12 cellular contexts compared by ENCODE assay signal in genomic region chr3:36362973-36363372, GRCh38. TPM values are rescaled to one million over a fixed set of nuclear protein-coding genes. Genes with fewer than 3 reads are reported as not detected.
A peak's percentile ranks its signal among the peaks of the same experiment; 100 is the strongest.
DNase-seq lines count a peak whose midpoint lies in the region; ATAC-seq, FAIRE-seq and TF ChIP-seq lines count a peak whose summit lies in the region.
"Had no signal": no experiment of that assay in that cellular context is flagged by ENCODE, and none has a peak within 500 bp of the region (broad histone marks: within the 10 kb centered on the region; RNA-seq: fewer than 3 reads in every experiment).

No MANE protein-coding gene starts in this region.

- no peak for TF ChIP-seq CTCF in cardiac fibroblast (IDR thresholded peaks at IDR 0.05; ENCODE audit: low read depth, low read length)
- no peak for TF ChIP-seq CTCF in HepG2 (CRISPR knock-in tag; IDR thresholded peaks at IDR 0.05)

- no peak for FAIRE-seq in HepG2 (lab: Jason Lieb, UNC)
- FAIRE-seq: endometrium had no signal

- in situ Hi-C loops in HepG2 (cut with HindIII; ENCODE audit: extremely low pct_ligation_motif_present, low pct_unique_long_range_greater_than_20kb) = no loop called here

- H3K4me1 ChIP-seq in HepG2 (ENCODE audit: insufficient read depth, low read length) = 0 out of 2 replicates have a peak, but pooled peaks cover 12% of the 10 kb centered on the region
- no peaks in the 10 kb centered on the region for H3K4me1 ChIP-seq in naive thymus-derived CD4-positive, alpha-beta T cell (ENCODE audit: control insufficient read depth in 2 of 2, insufficient read depth in 2 of 2, low read length in 2 of 2)

- peaks cover 0 to 7% (median 3%) of the 10 kb centered on the region in 11 donors for H3K9me3 Mint-ChIP-seq in naive thymus-derived CD4-positive, alpha-beta T cell

- no peak overlapping the region for H3K9ac ChIP-seq in HepG2 (ENCODE audit: insufficient read depth, low read depth, low read length)

- no peaks in the 10 kb centered on the region for H3K9me3 ChIP-seq in HepG2 (ENCODE audit: low read length)
- H3K9me3 ChIP-seq in naive thymus-derived CD4-positive, alpha-beta T cell (ENCODE audit: control insufficient read depth in 2 of 3, low read length in 3 of 3) = no peaks in the 10 kb centered on the region
- H3K9me3 ChIP-seq: sigmoid colon had no signal

- no peak overlapping the region for H2AFZ ChIP-seq in HepG2 (ENCODE audit: low read length)

- intact Hi-C loops in HepG2 (cut with micrococcal nuclease; ENCODE audit: unreplicated experiment) = no loop called here
- intact Hi-C loops in naive thymus-derived CD4-positive, alpha-beta T cell (cut with micrococcal nuclease) = no loop called here

- no peaks in the 10 kb centered on the region for H3K36me3 ChIP-seq in HepG2 (replicated peaks in 1 of 2; ENCODE audit: control insufficient read depth in 1 of 2, insufficient read depth in 2 of 2, low read length in 2 of 2)
- no peaks in the 10 kb centered on the region for H3K36me3 ChIP-seq in naive thymus-derived CD4-positive, alpha-beta T cell (ENCODE audit: control insufficient read depth in 2 of 3, insufficient read depth in 3 of 3, low read length in 3 of 3)
- H3K36me3 ChIP-seq: sigmoid colon had no signal

- H3K4me3 ChIP-seq in cardiac fibroblast (replicated peaks in 1 of 2; ENCODE audit: low read depth in 2 of 2, low read length in 2 of 2) (no peak overlapping the region), HepG2 (replicated peaks in 1 of 3; ENCODE audit: insufficient read depth in 1 of 3, low read depth in 2 of 3, low read length in 3 of 3) (no peak overlapping the region)
- H3K4me3 ChIP-seq in naive thymus-derived CD4-positive, alpha-beta T cell (ENCODE audit: low read length) = no peak overlapping the region
- H3K4me3 ChIP-seq: sigmoid colon had no signal

- 0% methylated on average over 2 of the region's 2 CpGs for WGBS in HepG2 (ENCODE audit: low lambda C conversion rate)

- TF ChIP-seq POLR2A in HepG2 (IDR thresholded peaks at IDR 0.05; ENCODE audit: insufficient read depth in 1 of 2, low read depth in 2 of 2, low read length in 2 of 2) = no peak

- CTCF ChIA-PET in HepG2 (lab: Yijun Ruan, JAX; ENCODE audit: low intra/inter-chr PET ratio, low total read pairs) = no interaction called here
- CTCF ChIA-PET in naive thymus-derived CD4-positive, alpha-beta T cell (lab: Charles Lee) = interaction anchor here (0.7 kb wide), 1 partner anchor 244 kb away, joined by 3 read pairs; no protein-coding TSS in a partner anchor

- no peak for TF ChIP-seq RAD21 in HepG2 (CRISPR knock-in tag; IDR thresholded peaks at IDR 0.05)

- no TSS peak for BruUV-seq in HepG2 (replicated peaks; lab: Mats Ljungman, UMichigan)

- ATAC-seq in HepG2 (peak; percentile 89), GM18498 (IDR thresholded peaks at IDR 0.05; ENCODE audit: unreplicated experiment) (no peak)
- no peak for ATAC-seq in naive thymus-derived CD4-positive, alpha-beta T cell

- POLR2A ChIA-PET in HepG2 (lab: Yijun Ruan, JAX) = no interaction called here
- POLR2A ChIA-PET in naive thymus-derived CD4-positive, alpha-beta T cell (lab: Charles Lee) = no interaction called here

- no peaks in the 10 kb centered on the region for H3K36me3 Mint-ChIP-seq in naive thymus-derived CD4-positive, alpha-beta T cell

- H4K20me1 ChIP-seq in HepG2 (ENCODE audit: insufficient read depth, low read length) = no peaks in the 10 kb centered on the region

- peaks cover 0 to 2% (median 0%) of the 10 kb centered on the region in 7 donors for H3K4me1 Mint-ChIP-seq in naive thymus-derived CD4-positive, alpha-beta T cell

- no peak overlapping the region for H3K4me3 Mint-ChIP-seq in naive thymus-derived CD4-positive, alpha-beta T cell

- H3K79me2 ChIP-seq in HepG2 (ENCODE audit: insufficient read depth, low read length) = no peaks in the 10 kb centered on the region

- no peak for TF ChIP-seq EP300 in HepG2 (IDR thresholded peaks at IDR 0.05; ENCODE audit: low read depth in 2 of 2, low read length in 2 of 2)
- TF ChIP-seq EP300 in HepG2 (CRISPR knock-in tag; IDR thresholded peaks at IDR 0.05; ENCODE audit: borderline replicate concordance) = no peak

- H3K27me3 ChIP-seq in HepG2 (ENCODE audit: control insufficient read depth in 1 of 2, insufficient read depth in 2 of 2, low read length in 2 of 2) = no peaks in the 10 kb centered on the region
- H3K27me3 ChIP-seq in naive thymus-derived CD4-positive, alpha-beta T cell (ENCODE audit: control insufficient read depth in 2 of 2, insufficient read depth in 2 of 2, low read length in 2 of 2) = no peaks in the 10 kb centered on the region
- H3K27me3 ChIP-seq: sigmoid colon had no signal

- H3K27ac ChIP-seq in HepG2 (ENCODE audit: extremely low read length, insufficient read depth, low read length) = no peak overlapping the region
- no peak overlapping the region for H3K27ac ChIP-seq in naive thymus-derived CD4-positive, alpha-beta T cell (ENCODE audit: low read depth, low read length)
- H3K27ac ChIP-seq: sigmoid colon had no signal

- DNase-seq in DMS53 treated with DMSO at 0.1 percent for 48 hours (lab: John Stamatoyannopoulos, UW; ENCODE audit: unreplicated experiment) (peak; percentile 10), M059J (ENCODE audit: low read depth) (peak; percentile 90), cardiac fibroblast (ENCODE audit: low read depth in 2 of 2) (peak; percentile 22 to 75), HepG2 (ENCODE audit: low spot score) (peak; percentile 70)
- no peak for DNase-seq in activated CD8-positive, alpha-beta memory T cell treated with anti-CD3 and anti-CD28 coated beads for 24 hours
- no peak for DNase-seq in activated T-cell treated with anti-CD3 and anti-CD28 coated beads, Interleukin-2, amount 50 U/mL, for 1 hour
- DNase-seq in naive thymus-derived CD4-positive, alpha-beta T cell = no peak
- DNase-seq: NCI-H1694, sigmoid colon had no signal

- H3K27me3 Mint-ChIP-seq in naive thymus-derived CD4-positive, alpha-beta T cell = peaks cover 0 to 14% (median 6%) of the 10 kb centered on the region in 5 donors

- H3K27ac Mint-ChIP-seq in naive thymus-derived CD4-positive, alpha-beta T cell = no peak overlapping the region

- no peak overlapping the region for H3K4me2 ChIP-seq in HepG2 (ENCODE audit: low read depth, low read length)

TF ChIP-seq in HepG2, 621 proteins besides CTCF, POLR2A, EP300 and RAD21 (continues in another document):
- TF ChIP-seq HMGA1 (CRISPR knock-in tag; conservative IDR thresholded peaks at IDR 0.05) (no peak), SSRP1 (CRISPR knock-in tag; IDR thresholded peaks at IDR 0.05) (no peak), POGZ (CRISPR knock-in tag; IDR thresholded peaks at IDR 0.05) (no peak), PATZ1 (CRISPR knock-in tag; IDR thresholded peaks at IDR 0.05) (peak; percentile 27; the same call in 1 of the 2 replicates), POLR2AphosphoS2 (IDR thresholded peaks at IDR 0.05; ENCODE audit: low read depth, low read length) (no peak)

RNA-seq across cellular contexts. Expression of gene STAC, which starts 17.3 kb away (rescaled TPM):
- total RNA-seq in M059J (2014; rRNA removed; shearing (Covaris generic)) = 19.6 and 22.3 TPM in 2 replicates
- total RNA-seq in HepG2 (2016; rRNA removed; fragmentation: Illumina TruSeq; extraction: Trizol) = not detected in 2 replicates
- total RNA-seq in HepG2 (2016; cell fraction: cytosol; rRNA removed; fragmentation: Illumina TruSeq; extraction: Trizol; ENCODE audit: low read depth) = not detected in 2 replicates
- total RNA-seq in HepG2 (2016; cell fraction: insoluble cytoplasmic fraction; rRNA removed; fragmentation: Illumina TruSeq; extraction: Trizol) = not detected in 2 replicates
- total RNA-seq in HepG2 (2016; cell fraction: membrane; rRNA removed; fragmentation: Illumina TruSeq; extraction: Trizol) = not detected in 2 replicates
- total RNA-seq in HepG2 (2016; cell fraction: nucleus; rRNA removed; fragmentation: Illumina TruSeq; extraction: Trizol) = not detected in 2 replicates
- 0.01 TPM in 1 of 2 replicates, not detected in the other for polyA plus RNA-seq in HepG2 (2011; rRNA removed)
- not detected in 2 replicates for polyA plus RNA-seq in HepG2 (2011; cell fraction: cytosol; rRNA removed)
- polyA plus RNA-seq in HepG2 (2011; cell fraction: nucleus; rRNA removed) = not detected in 2 replicates
- not detected in 2 replicates for polyA plus RNA-seq in HepG2 (2012)
- polyA plus RNA-seq in HepG2 (2016; cell fraction: cytosol; fragmentation: Illumina TruSeq; extraction: Trizol; ENCODE audit: low read depth) = not detected in 2 replicates
- not detected in 2 replicates for polyA plus RNA-seq in HepG2 (2016; cell fraction: insoluble cytoplasmic fraction; fragmentation: Illumina TruSeq; extraction: Trizol; ENCODE audit: low read depth)
- not detected in 2 replicates for polyA plus RNA-seq in HepG2 (2016; cell fraction: membrane; fragmentation: Illumina TruSeq; extraction: Trizol; ENCODE audit: low read depth)
- polyA plus RNA-seq in HepG2 (2016; cell fraction: nucleus; fragmentation: Illumina TruSeq; extraction: Trizol; ENCODE audit: insufficient read depth, low read depth) = not detected in 2 replicates
- polyA minus RNA-seq in HepG2 (2011; rRNA and poly(A)+ RNA removed; ENCODE audit: low replicate concordance) = 7.6 TPM in 1 of 2 replicates, not detected in the other
- not detected in 2 replicates for polyA minus RNA-seq in HepG2 (2011; cell fraction: cytosol; rRNA and poly(A)+ RNA removed)
- polyA minus RNA-seq in HepG2 (2011; cell fraction: nucleus; rRNA and poly(A)+ RNA removed) = not detected in 2 replicates
- total RNA-seq in naive thymus-derived CD4-positive, alpha-beta T cell = under 1 TPM in 1 of 5 experiments, not detected in 4; 0.22 TPM
- polyA plus RNA-seq in naive thymus-derived CD4-positive, alpha-beta T cell = not detected
- total RNA-seq: OCI-LY7 had no signal

Comparison
In these comparisons a context has a peak if more than half of its experiments do, and no peak if none do; other contexts are left out.
1. DNase-seq: peak in DMS53 treated with DMSO at 0.1 percent for 48 hours (single experiment), M059J (single experiment), cardiac fibroblast (2 of 2) and HepG2 (single experiment); none in activated CD8-positive, alpha-beta memory T cell treated with anti-CD3 and anti-CD28 coated beads for 24 hours (single experiment), activated T-cell treated with anti-CD3 and anti-CD28 coated beads, Interleukin-2, amount 50 U/mL, for 1 hour (single experiment) and naive thymus-derived CD4-positive, alpha-beta T cell (0 of 9).
2. RNA of gene STAC, which starts 17.3 kb away (total RNA-seq): 19.6 to 22.3 TPM in M059J; 0.22 TPM in naive thymus-derived CD4-positive, alpha-beta T cell and not detected in HepG2; every median in the first group is over 10 times any median in the second.